Comparison of ENCODE assay signal across 4 cellular contexts in genomic region chr2:125584732-125585131, GRCh38.
TF ChIP-seq lines count a peak whose summit lies in the region.

No MANE protein-coding gene starts in this region.

TF ChIP-seq in HepG2, 621 proteins besides CTCF, POLR2A, EP300 and RAD21:
- TF ChIP-seq ZNF556 (CRISPR knock-in tag; IDR thresholded peaks at IDR 0.05; ENCODE audit: borderline replicate concordance) (no peak), PATZ1 (CRISPR knock-in tag; IDR thresholded peaks at IDR 0.05) (no peak), ZNF652 (CRISPR knock-in tag; IDR thresholded peaks at IDR 0.05; ENCODE audit: borderline replicate concordance, low read depth) (no peak), MAFF (IDR thresholded peaks at IDR 0.05; ENCODE audit: low read depth, low read length) (peak; percentile 62), MAFK (conservative IDR thresholded peaks at IDR 0.05 in 1 of 2, IDR thresholded peaks at IDR 0.05 in 1 of 2; ENCODE audit: low read length in 2 of 2) (peak; percentile 72 to 82; a peak in 3 of 4 replicates), ZSCAN25 (CRISPR knock-in tag; IDR thresholded peaks at IDR 0.05) (no peak), ZBTB34 (CRISPR knock-in tag; IDR thresholded peaks at IDR 0.05) (no peak)

TF ChIP-seq in A549, 52 proteins besides CTCF, POLR2A, EP300 and RAD21:
- TF ChIP-seq HOXB5 (CRISPR knock-in tag; IDR thresholded peaks at IDR 0.05) = no peak
- peak; percentile 55 for TF ChIP-seq MAFK (IDR thresholded peaks at IDR 0.05; ENCODE audit: partially characterized antibody)
- no peak for TF ChIP-seq JUNB (IDR thresholded peaks at IDR 0.05)

TF ChIP-seq in IMR-90, 13 proteins besides CTCF, POLR2A, EP300 and RAD21:
- TF ChIP-seq RCOR1 (IDR thresholded peaks at IDR 0.05; ENCODE audit: insufficient replicate concordance, low read length) (no peak), MAFK (IDR thresholded peaks at IDR 0.05; ENCODE audit: low read depth, low read length) (peak; percentile 69), USF2 (IDR thresholded peaks at IDR 0.05; ENCODE audit: low read depth, low read length) (no peak), BHLHE40 (IDR thresholded peaks at IDR 0.05; ENCODE audit: low read depth, low read length) (no peak), MXI1 (IDR thresholded peaks at IDR 0.05; ENCODE audit: borderline replicate concordance, low read depth, low read length) (no peak), NFE2L2 (IDR thresholded peaks at IDR 0.05; ENCODE audit: low read depth, low read length) (no peak)

TF ChIP-seq in K562, 482 proteins besides CTCF, POLR2A, EP300 and RAD21:
- TF ChIP-seq MAFF (IDR thresholded peaks at IDR 0.05; ENCODE audit: low read length) = 0 out of 2 replicates have a peak, but pooled peaks have one; percentile 8
- 0 out of 2 replicates have a peak, but pooled peaks have one; percentile 3 for TF ChIP-seq MAFK (IDR thresholded peaks at IDR 0.05; ENCODE audit: low read length)
- no peak for TF ChIP-seq NKRF (IDR thresholded peaks at IDR 0.05; ENCODE audit: borderline replicate concordance)
